Comparison of ENCODE assay signal across 8 cellular contexts in genomic region chr10:101061814-101062230, GRCh38. TPM values are rescaled to one million over a fixed set of nuclear protein-coding genes. Genes with fewer than 3 reads are reported as not detected.
DNase-seq lines count a peak whose midpoint lies in the region; ATAC-seq and TF ChIP-seq lines count a peak whose summit lies in the region.

TSS of gene KAZALD1 (plus strand) at chr10:101061989. CDS start at chr10:101062593, 604 bp downstream.

- intact Hi-C loops in dorsolateral prefrontal cortex (cut with DNase I) = loop anchor here (2.0 to 10.0 kb wide), 2 partner anchors 47 to 67 kb away; no protein-coding TSS in a partner anchor

- peak within 1 kb of the TSS; percentile 88 for H3K9ac ChIP-seq in Karpas-422 (ENCODE audit: low read length)

- ATAC-seq in naive thymus-derived CD8-positive, alpha-beta T cell = no peak

- POLR2A ChIA-PET in naive thymus-derived CD8-positive, alpha-beta T cell (lab: Charles Lee) = interaction anchor here (0.6 to 3.1 kb wide), 8 partner anchors 9 to 1616 kb away, joined by 3 to 38 read pairs (median 3); partner anchors contain the start of genes PDZD7 and SFXN3

- H3K9me3 ChIP-seq in BE2C (no peaks in the 10 kb centered on the region), Karpas-422 (ENCODE audit: low read length) (no peaks in the 10 kb centered on the region)

- no peaks in the 10 kb centered on the region for H4K20me1 ChIP-seq in Karpas-422 (ENCODE audit: insufficient read depth, low read depth, low read length)

- peak within 1 kb of the TSS; percentile 87 for H3K4me3 ChIP-seq in BE2C (ENCODE audit: low read depth, low read length)
- peak within 1 kb of the TSS; percentile 80 for H3K4me3 ChIP-seq in Karpas-422 (ENCODE audit: low read length)
- peak within 1 kb of the TSS; percentile 59 to 100 (median 83) for H3K4me3 ChIP-seq in dorsolateral prefrontal cortex

- TF ChIP-seq CTCF in BE2C (IDR thresholded peaks at IDR 0.05; ENCODE audit: low read depth, low read length) (no peak), dorsolateral prefrontal cortex (IDR thresholded peaks at IDR 0.05 in 54 of 56, conservative IDR thresholded peaks at IDR 0.05 in 2 of 56; ENCODE audit: low read depth in 1 of 56, partially characterized antibody in 56 of 56) (no peak)

- peaks cover 57% of the 10 kb centered on the region for H3K79me2 ChIP-seq in Karpas-422 (ENCODE audit: low read length)

- H3K9me2 ChIP-seq in Karpas-422 (replicated peaks; ENCODE audit: insufficient read depth, low read length) = no peaks in the 10 kb centered on the region

- H3K36me3 ChIP-seq in BE2C (no peaks in the 10 kb centered on the region), Karpas-422 (ENCODE audit: insufficient read depth, low read length) (no peaks in the 10 kb centered on the region)

- peak within 1 kb of the TSS; percentile 92 to 99 (median 96) for H3K4me3 Mint-ChIP-seq in naive thymus-derived CD8-positive, alpha-beta T cell

- in situ Hi-C loops in KBM-7 (cut with MboI; ENCODE audit: low pct_unique_long_range_greater_than_20kb, low sequenced_read_pairs) = no loop called here

- no peaks in the 10 kb centered on the region for H3K9me3 Mint-ChIP-seq in naive thymus-derived CD8-positive, alpha-beta T cell

- peaks cover 18 to 49% (median 41%) of the 10 kb centered on the region in 4 donors for H3K4me1 Mint-ChIP-seq in naive thymus-derived CD8-positive, alpha-beta T cell

- H3K36me3 Mint-ChIP-seq in naive thymus-derived CD8-positive, alpha-beta T cell = no peaks in the 10 kb centered on the region

- peaks cover 15 to 39% (median 26%) of the 10 kb centered on the region in 5 donors for H3K27me3 Mint-ChIP-seq in naive thymus-derived CD8-positive, alpha-beta T cell

- H3K27ac Mint-ChIP-seq in naive thymus-derived CD8-positive, alpha-beta T cell = peak within 1 kb of the TSS; percentile 83 to 99 (median 94)

- DNase-seq in BE2C = no peak
- DNase-seq in Karpas-422 = no peak
- no peak for DNase-seq in dorsolateral prefrontal cortex
- no peak for DNase-seq in naive thymus-derived CD8-positive, alpha-beta T cell
- no peak for DNase-seq in NCI-H1436 treated with DMSO at 0.1 percent for 48 hours (lab: John Stamatoyannopoulos, UW)
- DNase-seq in KBM-7 = no peak
- no peak for DNase-seq in AG08395 (ENCODE audit: low spot score)
- no peak for DNase-seq in 8988T

- H2AFZ ChIP-seq in Karpas-422 (ENCODE audit: low read length) = peak within 1 kb of the TSS; percentile 83; the same call in 1 of the 2 replicates

- H3K27ac ChIP-seq in Karpas-422 (ENCODE audit: low read length) = peak within 1 kb of the TSS; percentile 98
- H3K27ac ChIP-seq in dorsolateral prefrontal cortex = peak within 1 kb of the TSS; percentile 52 to 99 (median 94)

- H3K27me3 ChIP-seq in BE2C (no peaks in the 10 kb centered on the region), Karpas-422 (ENCODE audit: low read length) (no peaks in the 10 kb centered on the region), dorsolateral prefrontal cortex (peaks cover 0 to 50% (median 30%) of the 10 kb centered on the region in 45 donors)

- H3K4me2 ChIP-seq in Karpas-422 (ENCODE audit: low read depth, low read length, poor library complexity, severe bottlenecking) = peak within 1 kb of the TSS; percentile 81

- peaks cover 30% of the 10 kb centered on the region for H3K4me1 ChIP-seq in BE2C
- peaks cover 69% of the 10 kb centered on the region for H3K4me1 ChIP-seq in Karpas-422 (ENCODE audit: low read length)

RNA-seq across cellular contexts. Expression of gene KAZALD1, which starts in this region (rescaled TPM):
- polyA plus RNA-seq in BE2C (2012; ENCODE audit: insufficient read depth, insufficient read length, low read depth) = 27.2 TPM
- total RNA-seq in Karpas-422 (2014; rRNA removed; shearing (Covaris generic); ENCODE audit: low replicate concordance) = 21.5 and 50.1 TPM in 2 replicates
- 1 to 10 TPM in 105 of 120 experiments, under 1 TPM in 15; 0.37 to 6.3 (median 1.9) TPM for total RNA-seq in dorsolateral prefrontal cortex
- total RNA-seq in naive thymus-derived CD8-positive, alpha-beta T cell = not detected
- not detected for polyA plus RNA-seq in naive thymus-derived CD8-positive, alpha-beta T cell
